2 cellular contexts compared by ENCODE assay signal in the genomic region with DNA sequence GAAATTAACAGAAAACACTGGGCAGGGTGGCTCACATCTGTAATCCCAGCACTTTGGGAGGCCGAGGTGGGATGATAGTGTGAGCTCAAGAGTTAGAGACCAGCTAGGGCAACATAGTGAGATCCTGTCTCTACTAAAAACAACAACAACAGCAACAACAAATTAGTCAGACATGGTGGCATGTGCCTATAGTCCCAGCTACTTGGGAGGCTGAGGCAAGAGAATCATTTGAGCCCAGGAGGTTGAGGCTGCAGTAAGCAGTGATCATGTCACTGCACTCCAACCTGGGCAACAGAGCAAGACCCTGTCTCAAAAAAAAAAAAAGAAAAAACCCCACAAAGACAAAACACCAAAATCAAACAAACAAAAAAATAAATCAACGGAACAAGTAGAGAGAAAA.
TF ChIP-seq lines count a peak whose summit lies in the region.
"Not testable (repeated sequence)": the region's sequence is repeated elsewhere in the genome, so short reads cannot be mapped to it uniquely, and the experiment has no call there.

No MANE protein-coding gene starts in this region.

TF ChIP-seq in K562, 482 proteins besides CTCF, POLR2A, EP300 and RAD21:
- TF ChIP-seq RBM25 (IDR thresholded peaks at IDR 0.05; ENCODE audit: low read depth, low read length, severe bottlenecking) (peak; percentile 3), ZNF121 (CRISPR knock-in tag; conservative IDR thresholded peaks at IDR 0.05) (peak; percentile 64)
TF ChIP-seq in K562: peak in this region for 2; not testable (repeated sequence) for 480.

TF ChIP-seq in HepG2, 621 proteins besides CTCF, POLR2A, EP300 and RAD21:
- TF ChIP-seq NBN (conservative IDR thresholded peaks at IDR 0.05) = 0 out of 2 replicates have a peak, but pooled peaks have one; percentile 26
- peak; percentile 36; the same call in 1 of the 2 replicates for TF ChIP-seq FOXP1 (IDR thresholded peaks at IDR 0.05)
- not testable (repeated sequence) for TF ChIP-seq FOXP1 (CRISPR knock-in tag; IDR thresholded peaks at IDR 0.05)
- TF ChIP-seq, protein P1, sequence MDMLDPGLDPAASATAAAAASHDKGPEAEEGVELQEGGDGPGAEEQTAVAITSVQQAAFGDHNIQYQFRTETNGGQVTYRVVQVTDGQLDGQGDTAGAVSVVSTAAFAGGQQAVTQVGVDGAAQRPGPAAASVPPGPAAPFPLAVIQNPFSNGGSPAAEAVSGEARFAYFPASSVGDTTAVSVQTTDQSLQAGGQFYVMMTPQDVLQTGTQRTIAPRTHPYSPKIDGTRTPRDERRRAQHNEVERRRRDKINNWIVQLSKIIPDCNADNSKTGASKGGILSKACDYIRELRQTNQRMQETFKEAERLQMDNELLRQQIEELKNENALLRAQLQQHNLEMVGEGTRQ (IDR thresholded peaks at IDR 0.05; ENCODE audit: low read depth, low read length) = not testable (repeated sequence)
- TF ChIP-seq, protein P1 (CRISPR knock-in tag; IDR thresholded peaks at IDR 0.05; ENCODE audit: borderline replicate concordance) = 0 out of 2 replicates have a peak, but pooled peaks have one; percentile 1
